In the genomic region with DNA sequence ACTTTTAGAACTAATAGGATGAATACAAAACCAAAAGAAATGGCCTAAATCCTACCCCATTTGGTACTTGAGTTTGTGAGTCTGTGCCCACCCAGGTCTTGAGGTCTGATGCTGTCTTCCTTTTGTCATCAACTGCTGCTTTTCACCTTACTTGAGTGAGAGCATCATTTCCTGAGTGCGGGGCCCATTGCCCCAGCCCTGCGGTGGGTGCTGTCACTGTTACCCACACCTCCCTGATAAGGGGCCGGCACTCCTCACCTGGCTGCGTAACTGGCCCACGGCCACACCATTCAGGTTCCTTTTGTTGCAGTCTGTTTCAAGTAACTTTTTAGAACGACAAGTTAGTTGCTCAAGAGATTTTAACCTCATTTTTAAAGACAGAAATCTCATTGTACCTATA, we compare ENCODE assay signal across 23 cellular contexts.
"Had no signal": no experiment of that assay in that cellular context is flagged by ENCODE, and none has a peak within 500 bp of the region (broad histone marks: within the 10 kb centered on the region; RNA-seq: fewer than 3 reads in every experiment).

No MANE protein-coding gene starts in this region.

- H3K27ac ChIP-seq: HL-60, SJSA1, SK-N-MC had no signal

- H3K27me3 ChIP-seq: MG63, SJSA1 had no signal

- H3K9me3 ChIP-seq: MG63, SJSA1 had no signal

- H3K4me3 ChIP-seq: MG63, SJSA1, SK-N-MC had no signal

- FAIRE-seq: HTR-8/SVneo, RCC 7860 had no signal

- DNase-seq: Karpas-422, KBM-7, MG63, NCI-H1092, NCI-H1105 treated with DMSO at 0.1 percent for 48 hours, NCI-H1417 treated with DMSO at 0.1 percent for 48 hours, NCI-H146, NCI-H1694 treated with DMSO at 0.1 percent for 48 hours, NCI-H1930, NCI-H2081, NCI-H2107, NCI-H2227 treated with DMSO at 0.1 percent for 48 hours, NCI-H524, NCI-H526 treated with DMSO at 0.1 percent for 48 hours, NCI-H748 treated with DMSO at 0.1 percent for 48 hours, Right ventricle myocardium superior, RPMI8226, SIG-M5 had no signal

- H3K4me1 ChIP-seq: SJSA1 had no signal
